Comparison of ENCODE assay signal across 8 cellular contexts in the genomic region with DNA sequence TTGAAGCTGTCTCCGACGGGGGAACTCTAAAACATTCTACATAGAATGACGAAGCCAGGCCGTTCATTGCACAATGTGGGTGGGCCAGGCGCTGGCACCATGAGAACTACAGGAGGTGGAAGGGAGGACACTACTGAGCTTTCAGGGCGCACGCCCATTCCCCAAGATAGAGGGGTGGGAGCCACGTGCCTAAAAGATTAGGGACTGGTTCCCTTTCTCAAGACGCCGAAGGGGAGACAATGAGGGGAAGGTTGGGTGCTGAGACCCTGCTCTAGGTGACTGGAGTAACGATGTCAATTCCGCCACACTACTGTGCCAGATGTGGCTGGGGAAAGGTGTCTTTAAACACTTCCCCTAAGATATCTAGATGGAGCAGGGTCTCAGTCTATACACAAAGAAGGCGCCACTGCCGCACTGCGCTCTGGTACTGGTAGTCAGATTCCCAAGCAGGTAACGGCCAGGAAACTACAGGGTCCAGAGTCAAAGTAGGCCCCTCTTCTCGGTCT. TPM values are rescaled to one million over a fixed set of nuclear protein-coding genes. Genes with fewer than 3 reads are reported as not detected.
DNase-seq lines count a peak whose midpoint lies in the region; ATAC-seq and TF ChIP-seq lines count a peak whose summit lies in the region.

No MANE protein-coding gene starts in this region.

- no peak for TF ChIP-seq POLR2A in breast epithelium (IDR thresholded peaks at IDR 0.05)

- peak overlapping the region; percentile 96 for H3K4me3 Mint-ChIP-seq in activated T-cell treated with anti-CD3 and anti-CD28 coated beads, Interleukin-2, amount 50 U/mL, for 4 hours
- peak overlapping the region; percentile 95 to 97 for H3K4me3 Mint-ChIP-seq in stimulated activated naive CD8-positive, alpha-beta T cell treated with anti-CD3 and anti-CD28 coated beads, Interleukin-15, amount 100 ng/mL, for 72 hours

- peaks cover 18% of the 10 kb centered on the region for H3K36me3 Mint-ChIP-seq in activated T-cell treated with anti-CD3 and anti-CD28 coated beads, Interleukin-2, amount 50 U/mL, for 4 hours (ENCODE audit: insufficient read depth)

- H3K4me3 ChIP-seq in breast epithelium: peak overlapping the region; percentile 91 to 97 (median 96)

- peaks cover 0 to 11% of the 10 kb centered on the region in 2 donors for H3K4me1 ChIP-seq in breast epithelium

- no peak for ATAC-seq in activated T-cell treated with anti-CD3 and anti-CD28 coated beads, Interleukin-2, amount 50 U/mL, for 4 hours
- ATAC-seq in stimulated activated naive CD8-positive, alpha-beta T cell treated with anti-CD3 and anti-CD28 coated beads, Interleukin-15, amount 100 ng/mL, for 72 hours: peak; percentile 3

- no peaks in the 10 kb centered on the region for H3K36me3 ChIP-seq in breast epithelium

- H3K4me1 Mint-ChIP-seq in activated T-cell treated with anti-CD3 and anti-CD28 coated beads, Interleukin-2, amount 50 U/mL, for 4 hours (ENCODE audit: low read depth): peaks cover 54% of the 10 kb centered on the region
- H3K4me1 Mint-ChIP-seq in stimulated activated naive CD8-positive, alpha-beta T cell treated with anti-CD3 and anti-CD28 coated beads, Interleukin-15, amount 100 ng/mL, for 72 hours: peaks cover 57% of the 10 kb centered on the region

- no peak for TF ChIP-seq CTCF in breast epithelium (IDR thresholded peaks at IDR 0.05)

- H3K9me3 Mint-ChIP-seq in activated T-cell treated with anti-CD3 and anti-CD28 coated beads, Interleukin-2, amount 50 U/mL, for 4 hours: peaks cover 3% of the 10 kb centered on the region
- peaks cover 0 to 6% of the 10 kb centered on the region in 2 donors for H3K9me3 Mint-ChIP-seq in stimulated activated naive CD8-positive, alpha-beta T cell treated with anti-CD3 and anti-CD28 coated beads, Interleukin-15, amount 100 ng/mL, for 72 hours

- H3K27me3 ChIP-seq in breast epithelium: no peaks in the 10 kb centered on the region

- intact Hi-C loops in breast epithelium (cut with DNase I; ENCODE audit: low total_unique reads): no loop called here

- peak overlapping the region; percentile 99 to 100 for H3K27ac Mint-ChIP-seq in stimulated activated naive CD8-positive, alpha-beta T cell treated with anti-CD3 and anti-CD28 coated beads, Interleukin-15, amount 100 ng/mL, for 72 hours

- peaks cover 2% of the 10 kb centered on the region for H3K27me3 Mint-ChIP-seq in activated T-cell treated with anti-CD3 and anti-CD28 coated beads, Interleukin-2, amount 50 U/mL, for 4 hours (ENCODE audit: low read depth)
- no peaks in the 10 kb centered on the region for H3K27me3 Mint-ChIP-seq in stimulated activated naive CD8-positive, alpha-beta T cell treated with anti-CD3 and anti-CD28 coated beads, Interleukin-15, amount 100 ng/mL, for 72 hours

- peak overlapping the region; percentile 100 for H3K27ac ChIP-seq in breast epithelium

- H3K9me3 ChIP-seq in breast epithelium: no peaks in the 10 kb centered on the region

- no peak for DNase-seq in activated T-cell treated with anti-CD3 and anti-CD28 coated beads, Interleukin-2, amount 50 U/mL, for 4 hours
- DNase-seq in activated T-cell treated with anti-CD3 and anti-CD28 coated beads for 4 hours (no peak), NCI-H1694 treated with DMSO at 0.1 percent for 48 hours (lab: John Stamatoyannopoulos, UW) (peak; percentile 21), breast epithelium (ENCODE audit: low spot score in 2 of 2) (no peak), kidney tubule cell (ENCODE audit: low spot score) (peak; percentile 28), NCI-H2029 treated with DMSO at 0.1 percent for 48 hours (lab: John Stamatoyannopoulos, UW) (no peak), NCI-H446 treated with DMSO at 0.1 percent for 48 hours (lab: John Stamatoyannopoulos, UW) (no peak)
- DNase-seq in stimulated activated naive CD8-positive, alpha-beta T cell treated with anti-CD3 and anti-CD28 coated beads, Interleukin-15, amount 100 ng/mL, for 72 hours: peak in 1 of 2 donors; percentile 26

RNA-seq across cellular contexts. Expression of a gene that starts 0.8 kb away (rescaled TPM):
- total RNA-seq in activated T-cell treated with anti-CD3 and anti-CD28 coated beads, Interleukin-2, amount 50 U/mL, for 4 hours: 100 to 1,000 TPM; 460 to 486 (median 469) TPM
- 1,000 to 10,000 TPM in 1 of 3 donors, 100 to 1,000 TPM in 2; 489 to 1,906 (median 706) TPM for total RNA-seq in breast epithelium

RNA-seq across cellular contexts. Expression of a gene that starts 23.5 kb away (rescaled TPM):
- total RNA-seq in activated T-cell treated with anti-CD3 and anti-CD28 coated beads, Interleukin-2, amount 50 U/mL, for 4 hours: 10 to 100 TPM; 69.2 to 84.7 (median 77.5) TPM
- 10 to 100 TPM; 31.6 to 41.0 (median 32.3) TPM for total RNA-seq in breast epithelium

RNA-seq across cellular contexts. Expression of a gene that starts 40.4 kb away (rescaled TPM):
- total RNA-seq in activated T-cell treated with anti-CD3 and anti-CD28 coated beads, Interleukin-2, amount 50 U/mL, for 4 hours: 10 to 100 TPM; 64.5 to 70.3 (median 67.6) TPM
- total RNA-seq in breast epithelium: 10 to 100 TPM; 23.4 to 27.4 (median 25.6) TPM

Comparison
In these comparisons a context has a peak if more than half of its experiments do, and no peak if none do; other contexts are left out.
1. DNase-seq: peak in NCI-H1694 treated with DMSO at 0.1 percent for 48 hours (single experiment) and kidney tubule cell (single experiment); none in activated T-cell treated with anti-CD3 and anti-CD28 coated beads, Interleukin-2, amount 50 U/mL, for 4 hours (single experiment), activated T-cell treated with anti-CD3 and anti-CD28 coated beads for 4 hours (single experiment), breast epithelium (0 of 2), NCI-H2029 treated with DMSO at 0.1 percent for 48 hours (single experiment) and NCI-H446 treated with DMSO at 0.1 percent for 48 hours (single experiment).